In the genomic region with DNA sequence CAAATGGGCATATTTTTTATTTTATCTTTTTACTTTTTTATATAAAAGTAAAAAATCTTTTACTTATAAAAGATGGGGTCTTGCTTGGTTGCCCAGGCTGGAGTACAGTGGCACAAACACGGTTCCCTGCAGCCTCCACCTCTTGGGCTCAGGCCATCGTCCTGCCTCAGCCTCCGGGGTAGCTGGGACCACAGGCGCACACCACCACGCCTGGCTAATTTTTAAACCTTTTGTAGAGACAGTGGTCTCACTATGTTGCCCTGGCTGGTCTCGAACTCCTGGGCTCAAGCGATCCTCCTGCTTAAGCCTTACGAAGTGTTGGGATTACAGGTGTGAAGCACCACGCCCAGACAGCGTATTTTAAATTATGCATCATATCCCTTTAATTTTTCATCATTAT, we compare ENCODE assay signal across 8 cellular contexts. TPM values are rescaled to one million over a fixed set of nuclear protein-coding genes. Genes with fewer than 3 reads are reported as not detected.
DNase-seq lines count a peak whose midpoint lies in the region; ATAC-seq, FAIRE-seq and TF ChIP-seq lines count a peak whose summit lies in the region.

No MANE protein-coding gene starts in this region.

- FAIRE-seq in pancreas (lab: Jason Lieb, UNC): no peak

- no peaks in the 10 kb centered on the region for H3K79me2 ChIP-seq in PC-9 (ENCODE audit: low read depth)

- CTCF ChIA-PET in CD8-positive, alpha-beta memory T cell (lab: Charles Lee): interaction anchor here (1.3 to 1.5 kb wide), 2 partner anchors 9 to 260 kb away, joined by 4 read pairs; no protein-coding TSS in a partner anchor
- CTCF ChIA-PET in PC-9 (lab: Charles Lee): no interaction called here

- POLR2A ChIA-PET in CD8-positive, alpha-beta memory T cell (lab: Charles Lee): interaction anchor here (0.7 kb wide), 1 partner anchor 56 kb away, joined by 3 read pairs; no protein-coding TSS in a partner anchor
- POLR2A ChIA-PET in PC-9 (lab: Charles Lee; ENCODE audit: unreplicated experiment): no interaction called here

- no peaks in the 10 kb centered on the region for H4K20me1 ChIP-seq in PC-9 (ENCODE audit: insufficient read depth)

- H3K36me3 ChIP-seq in CD8-positive, alpha-beta memory T cell (ENCODE audit: insufficient read depth, low read length): no peaks in the 10 kb centered on the region
- H3K36me3 ChIP-seq in PC-9 (ENCODE audit: low read depth) (no peaks in the 10 kb centered on the region), esophagus (ENCODE audit: control insufficient read depth in 2 of 2, insufficient read depth in 2 of 2, low read length in 1 of 2) (no peaks in the 10 kb centered on the region), pancreas (no peaks in the 10 kb centered on the region)

- no TSS peak for BruUV-seq in PC-9 (replicated peaks; lab: Mats Ljungman, UMichigan)

- no peaks in the 10 kb centered on the region for H3K9me3 Mint-ChIP-seq in CD8-positive, alpha-beta memory T cell

- peak overlapping the region; percentile 81 to 95 (median 90) for H3K27ac Mint-ChIP-seq in CD8-positive, alpha-beta memory T cell

- peak overlapping the region; percentile 81 for H3K4me3 ChIP-seq in CD8-positive, alpha-beta memory T cell (ENCODE audit: low read length)
- H3K4me3 ChIP-seq in PC-9 (peak overlapping the region; percentile 71; the same call in 1 of the 2 replicates), esophagus (ENCODE audit: low read depth in 1 of 2, low read length in 2 of 2) (peak overlapping the region in 1 of 2 donors; percentile 92), pancreas (peak overlapping the region in 3 of 4 donors; percentile 29 to 65 (median 63))

- H3K27ac ChIP-seq in CD8-positive, alpha-beta memory T cell (ENCODE audit: low read depth, low read length): peak overlapping the region; percentile 80
- no peak overlapping the region for H3K27ac ChIP-seq in PC-9
- H3K27ac ChIP-seq in esophagus (ENCODE audit: low read depth in 2 of 2, low read length in 1 of 2): peak overlapping the region; percentile 98
- peak overlapping the region; percentile 67 to 97 (median 86) for H3K27ac ChIP-seq in pancreas

- H3K4me3 Mint-ChIP-seq in CD8-positive, alpha-beta memory T cell: peak overlapping the region; percentile 84 to 94 (median 88)

- peaks cover 0 to 5% (median under 1%) of the 10 kb centered on the region in 3 donors for H3K36me3 Mint-ChIP-seq in CD8-positive, alpha-beta memory T cell

- H3K9me3 ChIP-seq in CD8-positive, alpha-beta memory T cell (ENCODE audit: low read length): no peaks in the 10 kb centered on the region
- H3K9me3 ChIP-seq in PC-9 (ENCODE audit: insufficient read depth, low read depth) (no peaks in the 10 kb centered on the region), esophagus (ENCODE audit: control insufficient read depth in 2 of 2, insufficient read depth in 1 of 2, low read depth in 1 of 2, low read length in 1 of 2) (no peaks in the 10 kb centered on the region), pancreas (no peaks in the 10 kb centered on the region)

- H2AFZ ChIP-seq in PC-9: no peak overlapping the region

- no peaks in the 10 kb centered on the region for H3K9me2 ChIP-seq in PC-9 (ENCODE audit: insufficient read depth)

- peaks cover 44 to 56% (median 48%) of the 10 kb centered on the region in 3 donors for H3K4me1 Mint-ChIP-seq in CD8-positive, alpha-beta memory T cell

- no peaks in the 10 kb centered on the region for H3K27me3 ChIP-seq in CD8-positive, alpha-beta memory T cell (ENCODE audit: insufficient read depth, low read length, poor library complexity, severe bottlenecking)
- H3K27me3 ChIP-seq in PC-9 (ENCODE audit: insufficient read depth, low read depth): no peaks in the 10 kb centered on the region
- no peaks in the 10 kb centered on the region for H3K27me3 ChIP-seq in esophagus (ENCODE audit: control insufficient read depth in 1 of 2, insufficient read depth in 2 of 2, low read length in 2 of 2)
- no peaks in the 10 kb centered on the region for H3K27me3 ChIP-seq in pancreas

- peaks cover 5% of the 10 kb centered on the region; the same call in 1 of the 2 replicates for H3F3A ChIP-seq in PC-9 (ENCODE audit: insufficient read depth, low read depth)

- intact Hi-C loops in PC-9 (cut with micrococcal nuclease; ENCODE audit: unreplicated experiment) (no loop called here), pancreas (cut with DNase I) (no loop called here), head of caudate nucleus (cut with DNase I) (no loop called here)

- DNase-seq in CD8-positive, alpha-beta memory T cell: no peak
- no peak for DNase-seq in PC-9
- peak in 1 of 6 donors; percentile 19 for DNase-seq in pancreas
- no peak for DNase-seq in head of caudate nucleus
- DNase-seq in NCI-H2171 (lab: John Stamatoyannopoulos, UW): no peak
- no peak for DNase-seq in DMS114 treated with DMSO at 0.1 percent for 48 hours (lab: John Stamatoyannopoulos, UW; ENCODE audit: unreplicated experiment)

- H3K4me2 ChIP-seq in PC-9: peak overlapping the region; percentile 79

- H3K4me1 ChIP-seq in CD8-positive, alpha-beta memory T cell (ENCODE audit: insufficient read depth, low read length): peaks cover 40% of the 10 kb centered on the region
- peaks cover 13% of the 10 kb centered on the region for H3K4me1 ChIP-seq in PC-9 (replicated peaks; ENCODE audit: insufficient read depth)
- H3K4me1 ChIP-seq in esophagus (ENCODE audit: control insufficient read depth in 2 of 2, insufficient read depth in 2 of 2, low read length in 1 of 2): peaks cover 2 to 8% of the 10 kb centered on the region in 2 donors
- peaks cover 10 to 48% (median 19%) of the 10 kb centered on the region in 3 donors for H3K4me1 ChIP-seq in pancreas

- 70 to 77% methylated on average over 10 of the region's 10 CpGs for WGBS in esophagus, 2 donors
- WGBS in pancreas, 2 donors: 75 to 76% methylated on average over 10 of the region's 10 CpGs

- TF ChIP-seq CTCF in PC-9 (conservative IDR thresholded peaks at IDR 0.05) (no peak), pancreas (IDR thresholded peaks at IDR 0.05) (no peak)

- no peaks in the 10 kb centered on the region for H3K27me3 Mint-ChIP-seq in CD8-positive, alpha-beta memory T cell

- ATAC-seq in pancreas (no peak), GM19452 (IDR thresholded peaks at IDR 0.05; ENCODE audit: unreplicated experiment) (no peak)

RNA-seq across cellular contexts. Expression of gene H6PD, which starts 1.0 kb away (rescaled TPM):
- 1 to 10 TPM; 7.8 to 7.9 TPM for total RNA-seq in CD8-positive, alpha-beta memory T cell
- 11.6 TPM for polyA plus RNA-seq in CD8-positive, alpha-beta memory T cell
- total RNA-seq in PC-9 (2021) (31.1 and 43.9 TPM in 2 replicates), pancreas (10 to 100 TPM; 14.2 to 34.2 (median 18.5) TPM)
- polyA plus RNA-seq in esophagus (1 to 10 TPM; 7.1 to 8.9 TPM), pancreas (10 to 100 TPM in 1 of 2 donors, 1 to 10 TPM in 1; 8.7 to 13.4 TPM)

RNA-seq across cellular contexts. Expression of gene SPSB1, which starts 57.1 kb away (rescaled TPM):
- total RNA-seq in CD8-positive, alpha-beta memory T cell: 1 to 10 TPM in 1 of 2 experiments, under 1 TPM in 1; 0.92 to 1.2 TPM
- polyA plus RNA-seq in CD8-positive, alpha-beta memory T cell: 2.8 TPM
- total RNA-seq in PC-9 (2021) (27.9 and 33.8 TPM in 2 replicates), pancreas (10 to 100 TPM; 10.5 to 27.5 (median 21.0) TPM)
- polyA plus RNA-seq in esophagus (10 to 100 TPM; 14.4 to 20.9 TPM), pancreas (10 to 100 TPM; 11.9 to 15.4 TPM)

Comparison
In these comparisons a context has a peak if more than half of its experiments do, and no peak if none do; other contexts are left out.
1. RNA of gene SPSB1, which starts 57.1 kb away (total RNA-seq): 27.9 to 33.8 TPM in PC-9 and 10.5 to 27.5 TPM in pancreas; 0.92 to 1.2 TPM in CD8-positive, alpha-beta memory T cell; every median in the first group is over 4 times any median in the second.